ENCODE assay signal across 8 cellular contexts in genomic region chr1:26169669-26170471, GRCh38. TPM values are rescaled to one million over a fixed set of nuclear protein-coding genes. Genes with fewer than 3 reads are reported as not detected.
DNase-seq lines count a peak whose midpoint lies in the region; ATAC-seq and TF ChIP-seq lines count a peak whose summit lies in the region.

Gene ZNF593, plus strand, starts transcription at chr1:26169908. Its CDS starts 76 bp downstream, at chr1:26169984.

- H3K27ac Mint-ChIP-seq in activated B cell treated with CpG ODN at 0.5 μM for 24 hours, result peak within 1 kb of the TSS; percentile 84

- peaks cover 16% of the 10 kb centered on the region for H3K4me1 Mint-ChIP-seq in activated B cell treated with CpG ODN at 0.5 μM for 24 hours

- H3K9me3 ChIP-seq in AG04450 (ENCODE audit: control insufficient read depth, insufficient read depth, low read length), result no peaks in the 10 kb centered on the region; the same call in 1 of the 2 replicates
- H3K9me3 ChIP-seq in spleen, result no peaks in the 10 kb centered on the region

- H3K9me3 Mint-ChIP-seq in activated B cell treated with CpG ODN at 0.5 μM for 24 hours, result no peaks in the 10 kb centered on the region

- H3K4me3 ChIP-seq in AG04450 (ENCODE audit: low read depth, low read length), result peak within 1 kb of the TSS; percentile 87
- peak within 1 kb of the TSS; percentile 78 to 93 for H3K4me3 ChIP-seq in cardiac fibroblast (replicated peaks in 1 of 2; ENCODE audit: low read depth in 2 of 2, low read length in 2 of 2)
- H3K4me3 ChIP-seq in spleen, result peak within 1 kb of the TSS; percentile 56 to 86 (median 76)

- CTCF ChIA-PET in AG04450 (lab: Charles Lee) (interaction anchor here (0.6 to 3.1 kb wide), 31 partner anchors 9 to 1147 kb away, joined by 3 to 22 read pairs (median 4); partner anchors contain the start of gene CEP85), activated B cell treated with CpG ODN at 0.5 μM for 24 hours (lab: Charles Lee) (interaction anchor here (0.6 to 3.1 kb wide), 18 partner anchors 12 to 302 kb away, joined by 3 to 35 read pairs (median 4); partner anchors contain the start of genes CD52, CEP85 and HMGN2)

- intact Hi-C loops in activated B cell treated with CpG ODN at 0.5 μM for 24 hours (cut with micrococcal nuclease) (loop anchor here (1.0 to 2.0 kb wide), 4 partner anchors 59 to 193 kb away; partner anchors contain the start of genes CEP85 and PDIK1L), spleen (cut with DNase I; ENCODE audit: low total_unique reads) (no loop called here)

- peak; percentile 62 for DNase-seq in AG04450 (ENCODE audit: low read depth, low spot score)
- peak; percentile 88 for DNase-seq in NCI-H2196 treated with DMSO at 0.1 percent for 48 hours (lab: John Stamatoyannopoulos, UW; ENCODE audit: unreplicated experiment)
- DNase-seq in activated B cell treated with CpG ODN at 0.5 μM for 24 hours, result peak; percentile 90
- peak; percentile 92 to 95 for DNase-seq in cardiac fibroblast (ENCODE audit: low read depth in 2 of 2)
- peak; percentile 91 for DNase-seq in inferior parietal cortex (ENCODE audit: extremely low spot score)
- DNase-seq in spleen, result peak; percentile 98

- peaks cover 0 to 10% (median 0%) of the 10 kb centered on the region in 6 donors for H3K36me3 ChIP-seq in spleen

- H3K27ac ChIP-seq in AG04450 (ENCODE audit: low read depth, low read length) (peak within 1 kb of the TSS; percentile 52), spleen (peak within 1 kb of the TSS; percentile 55 to 89 (median 86))

- peaks cover 9 to 29% (median 20%) of the 10 kb centered on the region in 6 donors for H3K4me1 ChIP-seq in spleen

- peak; percentile 69 for ATAC-seq in GM18858 (IDR thresholded peaks at IDR 0.05; ENCODE audit: unreplicated experiment)
- ATAC-seq in HG03097 (IDR thresholded peaks at IDR 0.05; ENCODE audit: low FRiP score, unreplicated experiment), result peak; percentile 90
- ATAC-seq in activated B cell treated with CpG ODN at 0.5 μM for 24 hours (ENCODE audit: low read depth), result peak; percentile 94

- 1 to 6% (median 1%) methylated on average over 15 to 76 of the region's 76 CpGs for WGBS in spleen, 5 donors

- POLR2A ChIA-PET in AG04450 (lab: Yijun Ruan, JAX) (interaction anchor here (0.6 to 1.5 kb wide), 5 partner anchors 13 to 283 kb away, joined by 3 to 8 read pairs (median 4); partner anchors contain the start of gene CEP85), activated B cell treated with CpG ODN at 0.5 μM for 24 hours (lab: Charles Lee) (interaction anchor here (0.6 to 1.8 kb wide), 10 partner anchors 13 to 922 kb away, joined by 3 to 13 read pairs (median 4); partner anchors contain the start of genes CD52, CEP85, DHDDS and RSRP1)

- H3K27me3 ChIP-seq in AG04450 (ENCODE audit: control insufficient read depth, insufficient read depth, low read length) (peaks cover 5% of the 10 kb centered on the region), spleen (replicated peaks in 1 of 7) (peaks cover 0 to 4% (median 0%) of the 10 kb centered on the region in 7 donors)

- TF ChIP-seq POLR2A in spleen (IDR thresholded peaks at IDR 0.05), result no peak

- H3K4me3 Mint-ChIP-seq in activated B cell treated with CpG ODN at 0.5 μM for 24 hours, result peak within 1 kb of the TSS; percentile 91

- H3K36me3 Mint-ChIP-seq in activated B cell treated with CpG ODN at 0.5 μM for 24 hours (ENCODE audit: low read depth), result no peaks in the 10 kb centered on the region

- H3K27me3 Mint-ChIP-seq in activated B cell treated with CpG ODN at 0.5 μM for 24 hours, result no peaks in the 10 kb centered on the region

- TF ChIP-seq CTCF in AG04450 (IDR thresholded peaks at IDR 0.05; ENCODE audit: low read depth, low read length) (peak; percentile 83), activated B cell treated with CpG ODN at 0.5 μM for 24 hours (IDR thresholded peaks at IDR 0.05) (no peak), cardiac fibroblast (IDR thresholded peaks at IDR 0.05; ENCODE audit: low read depth, low read length) (peak; percentile 78), spleen (IDR thresholded peaks at IDR 0.05 in 8 of 11, conservative IDR thresholded peaks at IDR 0.05 in 3 of 11) (peak; percentile 86 to 96 (median 93))

RNA-seq across cellular contexts. Expression of gene ZNF593, which starts in this region (rescaled TPM):
- polyA plus RNA-seq in AG04450 (2011; rRNA removed) (19.7 and 28.6 TPM in 2 replicates), spleen (100 to 1,000 TPM in 1 of 3 donors, 10 to 100 TPM in 2; 74.9 to 104 (median 80.3) TPM)
- polyA minus RNA-seq in AG04450 (2011; rRNA and poly(A)+ RNA removed), result 8.0 and 12.0 TPM in 2 replicates
- total RNA-seq in activated B cell treated with CpG ODN at 0.5 μM for 24 hours (36.0 and 37.1 TPM in 2 replicates), spleen (10 to 100 TPM; 13.5 to 27.8 (median 19.6) TPM)

Comparison
In these comparisons a context has a peak if more than half of its experiments do, and no peak if none do; other contexts are left out.
1. Peak in every context shown above with its lines: DNase-seq, ATAC-seq, H3K4me3 ChIP-seq and H3K27ac ChIP-seq.